Comparison of ENCODE assay signal across 18 cellular contexts in genomic region chr20:36313936-36314335, GRCh38.
"Had no signal": no experiment of that assay in that cellular context is flagged by ENCODE, and none has a peak within 500 bp of the region (broad histone marks: within the 10 kb centered on the region; RNA-seq: fewer than 3 reads in every experiment).

No MANE protein-coding gene starts in this region.

- DNase-seq: activated CD4-positive, alpha-beta T cell treated with anti-CD3 and anti-CD28 coated beads, Interleukin-2, amount 50 U/mL, for 1 hour; activated CD4-positive, CD25-positive, alpha-beta regulatory T cell; activated gamma-delta T cell; activated T-cell treated with anti-CD3 and anti-CD28 coated beads, Interleukin-2, amount 50 U/mL, for 1 hour; cerebellar nuclear complex; erythroblast; gastrocnemius medialis; immature natural killer cell; midbrain; stimulated activated CD4-positive, alpha-beta T cell treated with anti-CD3 and anti-CD28 coated beads, Interleukin-2, amount 100 ng/mL, for 48 hours; stimulated activated naive CD4-positive, alpha-beta T cell had no signal

- ATAC-seq: gastrocnemius medialis, heart left ventricle had no signal

- H3K27ac ChIP-seq: gastrocnemius medialis, heart left ventricle, ovary, SJSA1, upper lobe of left lung had no signal

- H3K9me3 Mint-ChIP-seq: immature natural killer cell had no signal

- H3K4me3 ChIP-seq: dorsolateral prefrontal cortex, gastrocnemius medialis, heart left ventricle, lung, ovary, SJSA1, upper lobe of left lung had no signal

- H3K27ac Mint-ChIP-seq: activated naive CD8-positive, alpha-beta T cell; immature natural killer cell had no signal

- H3K27me3 ChIP-seq: ovary, upper lobe of left lung had no signal

- H3K9me3 ChIP-seq: gastrocnemius medialis, heart left ventricle, ovary, SJSA1, upper lobe of left lung had no signal

- H3K4me1 ChIP-seq: gastrocnemius medialis, heart left ventricle, SJSA1, upper lobe of left lung had no signal

- H3K4me3 Mint-ChIP-seq: activated naive CD8-positive, alpha-beta T cell; immature natural killer cell had no signal

- H3K36me3 Mint-ChIP-seq: activated naive CD8-positive, alpha-beta T cell; immature natural killer cell had no signal

- H3K36me3 ChIP-seq: gastrocnemius medialis, heart left ventricle, ovary, SJSA1, upper lobe of left lung had no signal

- H3K4me1 Mint-ChIP-seq: immature natural killer cell had no signal
